8 cellular contexts compared by ENCODE assay signal in genomic region chr2:86078801-86079545, GRCh38. TPM values are rescaled to one million over a fixed set of nuclear protein-coding genes. Genes with fewer than 3 reads are reported as not detected.
A peak's percentile ranks its signal among the peaks of the same experiment; 100 is the strongest.
DNase-seq lines count a peak whose midpoint lies in the region; ATAC-seq, FAIRE-seq and TF ChIP-seq lines count a peak whose summit lies in the region.

No MANE protein-coding gene starts in this region.

- TF ChIP-seq CTCF in Peyer's patch (IDR thresholded peaks at IDR 0.05) = peak; percentile 18 to 66 (median 52)
- peak; percentile 40 to 70 for TF ChIP-seq CTCF in endothelial cell of umbilical vein (IDR thresholded peaks at IDR 0.05; ENCODE audit: extremely low read depth in 1 of 2, insufficient read depth in 1 of 2, low read depth in 1 of 2, low read length in 2 of 2)

- POLR2A ChIA-PET in endothelial cell of umbilical vein (lab: Charles Lee) = no interaction called here
- POLR2A ChIA-PET in naive thymus-derived CD4-positive, alpha-beta T cell (lab: Charles Lee) = interaction anchor here (0.9 to 1.9 kb wide), 6 partner anchors 12 to 252 kb away, joined by 3 to 9 read pairs (median 4); no protein-coding TSS in a partner anchor

- no peak overlapping the region for H3K4me2 ChIP-seq in endothelial cell of umbilical vein (ENCODE audit: insufficient read depth, low read length)

- peak; percentile 90 for DNase-seq in Ammon's horn (ENCODE audit: low spot score)
- DNase-seq in Peyer's patch = peak in 2 of 3 donors; percentile 43 to 70
- DNase-seq in endothelial cell of umbilical vein (ENCODE audit: low read depth, low spot score) = peak; percentile 68
- DNase-seq in naive thymus-derived CD4-positive, alpha-beta T cell = peak in 7 of 9 donors; percentile 15 to 57 (median 44)
- no peak for DNase-seq in stimulated activated CD4-positive, alpha-beta T cell treated with anti-CD3 and anti-CD28 coated beads, Interleukin-1b, Interleukin-23, amount 100 ng/mL, for 48 hours
- DNase-seq in NCI-H748 treated with DMSO at 0.1 percent for 48 hours (lab: John Stamatoyannopoulos, UW) = no peak

- H3K27ac ChIP-seq in Peyer's patch (peak overlapping the region in 1 of 4 donors; percentile 70), endothelial cell of umbilical vein (ENCODE audit: insufficient read depth, low read depth, low read length) (no peak overlapping the region)
- no peak overlapping the region for H3K27ac ChIP-seq in naive thymus-derived CD4-positive, alpha-beta T cell (ENCODE audit: low read depth, low read length)

- dilution Hi-C loops in endothelial cell of umbilical vein (cut with MboI; ENCODE audit: extremely low pct_ligation_motif_present, low sequenced_read_pairs) = no loop called here

- H3K27me3 ChIP-seq in Peyer's patch = no peaks in the 10 kb centered on the region
- no peaks in the 10 kb centered on the region for H3K27me3 ChIP-seq in endothelial cell of umbilical vein (ENCODE audit: control insufficient read depth in 2 of 2, insufficient read depth in 2 of 2, low read length in 2 of 2)
- H3K27me3 ChIP-seq in naive thymus-derived CD4-positive, alpha-beta T cell (ENCODE audit: control insufficient read depth in 2 of 2, insufficient read depth in 2 of 2, low read length in 2 of 2) = no peaks in the 10 kb centered on the region

- CTCF ChIA-PET in endothelial cell of umbilical vein (lab: Charles Lee) = interaction anchor here (0.8 to 12.4 kb wide), 31 partner anchors 9 to 358 kb away, joined by 3 to 541 read pairs (median 4); partner anchors contain the start of gene ST3GAL5
- CTCF ChIA-PET in naive thymus-derived CD4-positive, alpha-beta T cell (lab: Charles Lee) = interaction anchor here (0.7 to 8.0 kb wide), 18 partner anchors 9 to 371 kb away, joined by 3 to 219 read pairs (median 6); partner anchors contain the start of gene ST3GAL5

- FAIRE-seq in endothelial cell of umbilical vein (lab: Jason Lieb, UNC) = no peak

- H3K9me1 ChIP-seq in endothelial cell of umbilical vein (replicated peaks; ENCODE audit: control insufficient read depth, extremely low read depth, insufficient read depth, low read length) = no peaks in the 10 kb centered on the region

- peak overlapping the region in 4 of 10 donors; percentile 15 to 43 (median 27) for H3K4me3 Mint-ChIP-seq in naive thymus-derived CD4-positive, alpha-beta T cell

- H4K20me1 ChIP-seq in endothelial cell of umbilical vein (replicated peaks; ENCODE audit: control insufficient read depth, extremely low read depth, insufficient read depth, low read length) = no peaks in the 10 kb centered on the region

- peaks cover 0 to 17% (median 12%) of the 10 kb centered on the region in 4 donors for H3K4me1 ChIP-seq in Peyer's patch
- peaks cover 3% of the 10 kb centered on the region for H3K4me1 ChIP-seq in endothelial cell of umbilical vein (ENCODE audit: control insufficient read depth, extremely low read depth, insufficient read depth, low read length)
- peaks cover 10 to 22% of the 10 kb centered on the region in 2 donors for H3K4me1 ChIP-seq in naive thymus-derived CD4-positive, alpha-beta T cell (ENCODE audit: control insufficient read depth in 2 of 2, insufficient read depth in 2 of 2, low read length in 2 of 2)

- H3K9me3 ChIP-seq in Peyer's patch (no peaks in the 10 kb centered on the region), endothelial cell of umbilical vein (replicated peaks; ENCODE audit: control insufficient read depth, insufficient read depth, low read length) (no peaks in the 10 kb centered on the region)
- H3K9me3 ChIP-seq in naive thymus-derived CD4-positive, alpha-beta T cell (ENCODE audit: control insufficient read depth in 2 of 3, low read length in 3 of 3) = no peaks in the 10 kb centered on the region

- no peaks in the 10 kb centered on the region for H3K79me2 ChIP-seq in endothelial cell of umbilical vein (ENCODE audit: control insufficient read depth, insufficient read depth, low read length)

- H3K36me3 ChIP-seq in Peyer's patch (peaks cover 0 to 31% (median 0%) of the 10 kb centered on the region in 3 donors), endothelial cell of umbilical vein (ENCODE audit: control insufficient read depth in 2 of 2, extremely low read depth in 1 of 2, insufficient read depth in 2 of 2, low read length in 2 of 2) (peaks cover 19 to 24% of the 10 kb centered on the region in 2 experiments)
- peaks cover 0 to 56% (median 0%) of the 10 kb centered on the region in 3 experiments for H3K36me3 ChIP-seq in naive thymus-derived CD4-positive, alpha-beta T cell (ENCODE audit: control insufficient read depth in 2 of 3, insufficient read depth in 3 of 3, low read length in 3 of 3)

- H3K27ac Mint-ChIP-seq in naive thymus-derived CD4-positive, alpha-beta T cell = peak overlapping the region; percentile 10 to 79 (median 34)

- H3K27me3 Mint-ChIP-seq in naive thymus-derived CD4-positive, alpha-beta T cell = no peaks in the 10 kb centered on the region

- no peak overlapping the region for H3K9ac ChIP-seq in endothelial cell of umbilical vein (replicated peaks; ENCODE audit: extremely low read depth, insufficient read depth, low read length)

- ATAC-seq in GM18498 (IDR thresholded peaks at IDR 0.05; ENCODE audit: unreplicated experiment) (peak; percentile 31), GM21786 (IDR thresholded peaks at IDR 0.05; ENCODE audit: unreplicated experiment) (no peak)
- ATAC-seq in naive thymus-derived CD4-positive, alpha-beta T cell = peak; percentile 35

- intact Hi-C loops in endothelial cell of umbilical vein (cut with micrococcal nuclease) = loop anchor here (2.0 kb wide), 1 partner anchor 350 kb away; no protein-coding TSS in a partner anchor
- intact Hi-C loops in naive thymus-derived CD4-positive, alpha-beta T cell (cut with micrococcal nuclease) = loop anchor here in 1 of 2 donors (1.0 to 5.0 kb wide), 3 partner anchors 191 to 327 kb away; partner anchors contain the start of genes ATOH8 and ST3GAL5

- TF ChIP-seq POLR2A in Peyer's patch (IDR thresholded peaks at IDR 0.05) = no peak
- no peak for TF ChIP-seq POLR2A in endothelial cell of umbilical vein (IDR thresholded peaks at IDR 0.05; ENCODE audit: low read depth, low read length)

- H2AFZ ChIP-seq in endothelial cell of umbilical vein (ENCODE audit: low read depth, low read length) = no peak overlapping the region

- H3K4me1 Mint-ChIP-seq in naive thymus-derived CD4-positive, alpha-beta T cell = peaks cover 0 to 46% (median 30%) of the 10 kb centered on the region in 7 donors

- H3K36me3 Mint-ChIP-seq in naive thymus-derived CD4-positive, alpha-beta T cell = peaks cover 0 to 29% (median 17%) of the 10 kb centered on the region in 5 donors

- BruUV-seq in endothelial cell of umbilical vein (replicated peaks; lab: Mats Ljungman, UMichigan) = no TSS peak

- H3K9me3 Mint-ChIP-seq in naive thymus-derived CD4-positive, alpha-beta T cell = no peaks in the 10 kb centered on the region

- H3K4me3 ChIP-seq in Peyer's patch (no peak overlapping the region), endothelial cell of umbilical vein (replicated peaks in 1 of 3; ENCODE audit: insufficient read depth in 1 of 3, low read depth in 1 of 3, low read length in 3 of 3) (no peak overlapping the region)
- H3K4me3 ChIP-seq in naive thymus-derived CD4-positive, alpha-beta T cell (ENCODE audit: low read length) = no peak overlapping the region

TF ChIP-seq in endothelial cell of umbilical vein, 7 proteins besides CTCF, POLR2A, EP300 and RAD21:
- no peak for TF ChIP-seq POLR2AphosphoS5 (IDR thresholded peaks at IDR 0.05; ENCODE audit: insufficient read depth, low read depth, low read length)
- no peak for TF ChIP-seq JUN (IDR thresholded peaks at IDR 0.05; ENCODE audit: borderline replicate concordance, insufficient read depth, insufficient read length, low read depth)
- no peak for TF ChIP-seq GATA2 (IDR thresholded peaks at IDR 0.05; ENCODE audit: insufficient read depth, insufficient read length, low read depth, low read length)
- no peak for TF ChIP-seq MAX (IDR thresholded peaks at IDR 0.05; ENCODE audit: insufficient read depth, insufficient read length)
- TF ChIP-seq FOS (IDR thresholded peaks at IDR 0.05; ENCODE audit: borderline replicate concordance, insufficient read depth, low read length) = no peak
- no peak for TF ChIP-seq EZH2 (IDR thresholded peaks at IDR 0.05; ENCODE audit: borderline replicate concordance, low read depth, low read length, severe bottlenecking)
- TF ChIP-seq MYC (IDR thresholded peaks at IDR 0.05; ENCODE audit: low read depth, low read length) = no peak

RNA-seq across cellular contexts. Expression of gene POLR1A, which starts 26.7 kb away (rescaled TPM):
- total RNA-seq in Peyer's patch = 10 to 100 TPM in 3 of 4 donors, 1 to 10 TPM in 1; 9.1 to 27.2 (median 15.4) TPM
- total RNA-seq in endothelial cell of umbilical vein = 40.7 and 46.0 TPM in 2 replicates
- polyA plus RNA-seq in endothelial cell of umbilical vein = 7.2 and 7.6 TPM in 2 replicates
- 7.9 and 8.4 TPM in 2 replicates for polyA plus RNA-seq in endothelial cell of umbilical vein (2011; cell fraction: cytosol; rRNA removed)
- 22.1 and 24.3 TPM in 2 replicates for polyA plus RNA-seq in endothelial cell of umbilical vein (2011; cell fraction: nucleus; rRNA removed)
- 27.6 and 32.5 TPM in 2 replicates for polyA plus RNA-seq in endothelial cell of umbilical vein (2012)
- 22.7 and 32.1 TPM in 2 replicates for polyA minus RNA-seq in endothelial cell of umbilical vein
- polyA minus RNA-seq in endothelial cell of umbilical vein (2011; cell fraction: cytosol; rRNA and poly(A)+ RNA removed) = 20.0 TPM
- 27.7 and 34.9 TPM in 2 replicates for polyA minus RNA-seq in endothelial cell of umbilical vein (2011; cell fraction: nucleus; rRNA and poly(A)+ RNA removed)
- 10 to 100 TPM; 18.8 to 44.4 (median 21.7) TPM for total RNA-seq in naive thymus-derived CD4-positive, alpha-beta T cell
- 1 to 10 TPM; 2.9 to 5.1 TPM for polyA plus RNA-seq in naive thymus-derived CD4-positive, alpha-beta T cell

RNA-seq across cellular contexts. Expression of gene PTCD3, which starts 27.1 kb away (rescaled TPM):
- total RNA-seq in Peyer's patch (100 to 1,000 TPM in 2 of 4 donors, 10 to 100 TPM in 2; 60.1 to 287 (median 94.3) TPM), endothelial cell of umbilical vein (89.9 and 96.0 TPM in 2 replicates)
- 30.4 and 69.5 TPM in 2 replicates for polyA plus RNA-seq in endothelial cell of umbilical vein
- polyA plus RNA-seq in endothelial cell of umbilical vein (2011; cell fraction: cytosol; rRNA removed) = 15.5 and 19.4 TPM in 2 replicates
- 262 and 305 TPM in 2 replicates for polyA plus RNA-seq in endothelial cell of umbilical vein (2011; cell fraction: nucleus; rRNA removed)
- 60.4 and 67.3 TPM in 2 replicates for polyA plus RNA-seq in endothelial cell of umbilical vein (2012)
- polyA minus RNA-seq in endothelial cell of umbilical vein = 59.5 and 64.5 TPM in 2 replicates
- polyA minus RNA-seq in endothelial cell of umbilical vein (2011; cell fraction: cytosol; rRNA and poly(A)+ RNA removed) = 51.6 TPM
- polyA minus RNA-seq in endothelial cell of umbilical vein (2011; cell fraction: nucleus; rRNA and poly(A)+ RNA removed) = 151 and 290 TPM in 2 replicates
- 100 to 1,000 TPM; 109 to 207 (median 163) TPM for total RNA-seq in naive thymus-derived CD4-positive, alpha-beta T cell
- polyA plus RNA-seq in naive thymus-derived CD4-positive, alpha-beta T cell = 10 to 100 TPM; 47.5 to 49.5 TPM

Comparison
In these comparisons a context has a peak if more than half of its experiments do, and no peak if none do; other contexts are left out.
1. DNase-seq: peak in Ammon's horn (single experiment), Peyer's patch (2 of 3), endothelial cell of umbilical vein (single experiment) and naive thymus-derived CD4-positive, alpha-beta T cell (7 of 9); none in stimulated activated CD4-positive, alpha-beta T cell treated with anti-CD3 and anti-CD28 coated beads, Interleukin-1b, Interleukin-23, amount 100 ng/mL, for 48 hours (single experiment) and NCI-H748 treated with DMSO at 0.1 percent for 48 hours (single experiment).